Comparison of ENCODE assay signal across 8 cellular contexts in the genomic region with DNA sequence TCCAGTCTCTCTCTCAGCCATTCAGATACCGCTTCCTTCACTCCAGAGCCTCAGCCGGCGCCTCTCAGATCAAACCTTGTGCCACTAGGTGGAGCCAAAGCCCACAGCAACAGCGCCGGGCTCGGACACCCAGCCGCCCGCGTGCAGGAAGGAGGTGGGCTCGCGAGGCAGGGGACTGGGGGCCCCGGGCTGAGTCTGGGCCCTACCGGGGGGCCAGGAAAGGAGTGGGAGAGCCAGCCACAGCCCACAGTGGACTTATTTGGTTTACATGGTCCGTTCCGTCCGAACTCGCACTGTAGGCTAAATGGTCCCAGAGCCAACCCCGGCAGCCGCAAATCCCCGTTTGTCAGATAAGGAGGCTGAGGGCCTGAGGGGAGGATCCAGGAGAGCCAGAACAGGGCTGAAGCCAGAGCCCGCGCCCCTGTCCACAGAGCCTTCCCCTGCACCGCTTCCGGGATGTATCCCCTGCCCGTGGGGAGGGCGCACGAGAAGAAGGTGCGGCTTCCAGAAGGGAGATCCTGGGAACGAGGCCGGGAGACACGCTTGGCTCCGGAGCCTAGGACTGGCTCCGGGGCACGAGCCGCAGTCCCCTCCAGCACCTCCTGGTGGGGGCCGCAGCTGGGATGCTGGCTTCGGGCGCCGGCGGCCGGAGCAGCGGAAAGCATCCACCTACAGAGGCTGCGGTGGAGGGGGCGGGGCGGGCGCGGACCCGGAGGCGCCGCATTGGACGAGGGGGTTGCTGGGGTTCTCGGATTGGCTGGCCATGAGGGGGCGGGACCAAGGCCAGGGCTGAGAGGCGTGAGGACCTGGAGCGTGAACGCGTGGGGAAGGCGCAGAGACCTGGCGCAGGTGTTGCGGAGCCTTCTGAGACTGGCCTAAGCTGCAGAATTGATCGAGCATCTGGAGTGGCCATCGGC. TPM values are rescaled to one million over a fixed set of nuclear protein-coding genes. Genes with fewer than 3 reads are reported as not detected.
DNase-seq lines count a peak whose midpoint lies in the region; ATAC-seq and TF ChIP-seq lines count a peak whose summit lies in the region.

No MANE protein-coding gene starts in this region.

- TF ChIP-seq CTCF in AG04450 (IDR thresholded peaks at IDR 0.05; ENCODE audit: low read depth, low read length), result peak; percentile 89
- TF ChIP-seq CTCF in VCaP (conservative IDR thresholded peaks at IDR 0.05), result peak; percentile 97
- peak; percentile 80 to 89 for TF ChIP-seq CTCF in mammary epithelial cell (conservative IDR thresholded peaks at IDR 0.05 in 1 of 2, IDR thresholded peaks at IDR 0.05 in 1 of 2; ENCODE audit: extremely low read depth in 1 of 2, insufficient read depth in 1 of 2, low read depth in 1 of 2, low read length in 2 of 2)

- H4K20me1 ChIP-seq in mammary epithelial cell (ENCODE audit: insufficient read depth, low read length), result no peaks in the 10 kb centered on the region

- in situ Hi-C loops in mammary epithelial cell (cut with MboI; ENCODE audit: low sequenced_read_pairs in 2 of 2), result loop anchor here (5.0 to 25.0 kb wide), 4 partner anchors 171 to 391 kb away; a partner anchor contains a TSS

- ATAC-seq in GM18907 (IDR thresholded peaks at IDR 0.05; ENCODE audit: unreplicated experiment) (peak; percentile 59), HG03139 (IDR thresholded peaks at IDR 0.05; ENCODE audit: unreplicated experiment) (peak; percentile 61)

- POLR2A ChIA-PET in AG04450 (lab: Yijun Ruan, JAX), result interaction anchor here (0.6 kb wide), 1 partner anchor 25 kb away, joined by 3 read pairs; no protein-coding TSS in a partner anchor

- H3K27me3 ChIP-seq in AG04450 (ENCODE audit: control insufficient read depth, insufficient read depth, low read length), result peaks cover 30% of the 10 kb centered on the region
- no peaks in the 10 kb centered on the region for H3K27me3 ChIP-seq in mammary epithelial cell (ENCODE audit: insufficient read depth, low read length)

- peak overlapping the region; percentile 78 to 86 (median 83) for H3K4me3 Mint-ChIP-seq in immature natural killer cell

- H3K4me3 ChIP-seq in AG04450 (ENCODE audit: low read depth, low read length) (peak overlapping the region; percentile 79), mammary epithelial cell (replicated peaks in 1 of 3; ENCODE audit: insufficient read depth in 1 of 3, low read depth in 2 of 3, low read length in 3 of 3) (peak overlapping the region; percentile 58 to 79 (median 68))

- H3K27ac ChIP-seq in AG04450 (ENCODE audit: low read depth, low read length) (no peak overlapping the region), VCaP (peak overlapping the region; percentile 78), mammary epithelial cell (ENCODE audit: insufficient read depth, low read depth, low read length) (no peak overlapping the region)

- H3K4me2 ChIP-seq in mammary epithelial cell (ENCODE audit: insufficient read depth, low read depth, low read length), result peak overlapping the region; percentile 98

- H3K4me1 ChIP-seq in mammary epithelial cell (ENCODE audit: insufficient read depth, low read length), result peaks cover 20% of the 10 kb centered on the region

- H3K4me1 Mint-ChIP-seq in immature natural killer cell, result peaks cover 12% of the 10 kb centered on the region in 2 donors

- 2% methylated on average over 12 of the region's 62 CpGs for WGBS in mammary epithelial cell (ENCODE audit: low coverage, missing lambda C conversion rate)

- dilution Hi-C loops in mammary epithelial cell (cut with HindIII; ENCODE audit: low sequenced_read_pairs), result loop anchor here (5.0 to 10.0 kb wide), 3 partner anchors 43 to 258 kb away; no protein-coding TSS in a partner anchor

- H2AFZ ChIP-seq in mammary epithelial cell (ENCODE audit: low read depth, low read length), result peak overlapping the region; percentile 98

- DNase-seq in AG04450 (ENCODE audit: low read depth, low spot score), result no peak
- peak; percentile 81 for DNase-seq in NCI-H2196 (lab: John Stamatoyannopoulos, UW; ENCODE audit: unreplicated experiment)
- peak; percentile 91 for DNase-seq in mammary epithelial cell
- peak; percentile 87 to 92 (median 91) for DNase-seq in immature natural killer cell
- DNase-seq in smooth muscle cell of the brain vasculature (ENCODE audit: low read depth, low spot score), result peak; percentile 57

- intact Hi-C loops in mammary epithelial cell (cut with micrococcal nuclease), result loop anchor here (1.0 to 5.0 kb wide), 8 partner anchors 65 to 828 kb away; a partner anchor contains a TSS

- H3K27me3 Mint-ChIP-seq in immature natural killer cell (ENCODE audit: low read depth in 3 of 3), result peaks cover 0 to 1% (median 0%) of the 10 kb centered on the region in 3 donors

- H3K9me3 Mint-ChIP-seq in immature natural killer cell, result no peaks in the 10 kb centered on the region

- CTCF ChIA-PET in AG04450 (lab: Charles Lee) (interaction anchor here (0.5 to 3.1 kb wide), 30 partner anchors 10 to 395 kb away, joined by 3 to 47 read pairs (median 4); a partner anchor contains a TSS), mammary epithelial cell (lab: Charles Lee; ENCODE audit: low non-redundant PET) (interaction anchor here (0.6 to 0.9 kb wide), 2 partner anchors 11 to 278 kb away, joined by 4 to 7 read pairs; no protein-coding TSS in a partner anchor)

- H3K79me2 ChIP-seq in mammary epithelial cell (ENCODE audit: insufficient read depth, low read length), result no peaks in the 10 kb centered on the region

- H3K9ac ChIP-seq in mammary epithelial cell (ENCODE audit: insufficient read depth, low read length), result no peak overlapping the region

- H3K27ac Mint-ChIP-seq in immature natural killer cell, result peak overlapping the region in 5 of 6 donors; percentile 21 to 76 (median 69)

- BruUV-seq in mammary epithelial cell (replicated peaks; lab: Mats Ljungman, UMichigan), result no TSS peak

- no peaks in the 10 kb centered on the region for H3K36me3 Mint-ChIP-seq in immature natural killer cell

- no peaks in the 10 kb centered on the region for H3K36me3 ChIP-seq in mammary epithelial cell (ENCODE audit: insufficient read depth, low read length)

- H3K9me3 ChIP-seq in AG04450 (ENCODE audit: control insufficient read depth, insufficient read depth, low read length) (no peaks in the 10 kb centered on the region; the same call in 1 of the 2 replicates), mammary epithelial cell (replicated peaks; ENCODE audit: insufficient read depth, low read length) (no peaks in the 10 kb centered on the region)

RNA-seq across cellular contexts. Expression of a gene that starts 6.5 kb away (rescaled TPM):
- polyA plus RNA-seq in AG04450 (2011; rRNA removed) (0.09 and 0.14 TPM in 2 replicates), mammary epithelial cell (not detected), immature natural killer cell (not detected)
- polyA minus RNA-seq in AG04450 (2011; rRNA and poly(A)+ RNA removed), result 0.23 and 0.35 TPM in 2 replicates
- total RNA-seq in mammary epithelial cell, result 1 to 10 TPM in 1 of 2 donors, not detected in 1; 2.3 TPM
- not detected for polyA minus RNA-seq in mammary epithelial cell

RNA-seq across cellular contexts. Expression of a gene that starts 59.8 kb away (rescaled TPM):
- polyA plus RNA-seq in AG04450 (2011; rRNA removed) (7.5 and 11.4 TPM in 2 replicates), mammary epithelial cell (10.0 TPM), immature natural killer cell (1 to 10 TPM in 1 of 3 donors, under 1 TPM in 1, not detected in 1; 0.90 to 3.7 TPM)
- polyA minus RNA-seq in AG04450 (2011; rRNA and poly(A)+ RNA removed), result 12.9 and 16.0 TPM in 2 replicates
- total RNA-seq in mammary epithelial cell, result 10 to 100 TPM in 1 of 2 donors, 1 to 10 TPM in 1; 4.2 to 17.5 TPM
- 10.5 TPM for polyA minus RNA-seq in mammary epithelial cell
